In the genomic region with DNA sequence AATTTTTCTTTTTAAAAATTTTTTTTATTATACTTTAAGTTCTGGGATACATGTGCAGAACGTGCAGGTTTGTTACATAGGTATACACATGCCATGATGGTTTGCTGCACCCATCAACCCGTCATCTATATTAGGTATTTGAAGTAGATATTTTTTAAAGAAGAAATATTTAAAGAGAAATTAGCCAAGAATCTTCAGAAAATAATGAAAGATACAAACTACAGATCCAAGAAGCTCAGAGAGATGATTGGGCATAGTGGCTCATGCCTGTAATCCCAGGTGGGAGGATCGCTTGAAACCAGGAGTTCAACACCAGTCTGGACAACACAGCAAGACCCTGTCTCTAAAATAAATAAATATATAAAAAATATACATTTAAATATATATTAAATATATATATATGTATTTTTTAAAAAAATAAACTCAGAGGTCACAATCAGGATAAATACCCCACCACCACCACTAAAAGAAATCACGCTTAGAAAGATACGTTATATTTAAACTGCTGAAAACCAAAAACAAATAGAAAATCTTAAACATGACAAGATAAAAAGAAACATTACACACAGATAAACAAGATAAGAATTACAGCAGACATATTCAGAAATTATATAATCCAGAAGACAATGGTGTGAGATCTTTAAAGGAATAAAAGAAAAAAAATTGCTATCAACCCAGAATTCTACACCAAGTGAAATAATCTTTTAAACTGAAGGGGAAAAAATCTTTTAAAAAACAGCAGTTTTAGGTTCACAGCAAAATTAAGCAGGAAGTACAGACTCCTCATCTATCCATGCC, we compare ENCODE assay signal across 33 cellular contexts. TPM values are rescaled to one million over a fixed set of nuclear protein-coding genes. Genes with fewer than 3 reads are reported as not detected.
"Had no signal": no experiment of that assay in that cellular context is flagged by ENCODE, and none has a peak within 500 bp of the region (broad histone marks: within the 10 kb centered on the region; RNA-seq: fewer than 3 reads in every experiment).

No MANE protein-coding gene starts in this region.

- DNase-seq: stimulated activated CD4-positive, alpha-beta T cell treated with anti-CD3 and anti-CD28 coated beads, Interleukin-2, amount 100 ng/mL, for 48 hours; stimulated activated CD4-positive, alpha-beta T cell treated with anti-CD3 and anti-CD28 coated beads, Interleukin-4, amount 100 ng/mL, for 1 hour; stimulated activated CD4-positive, alpha-beta T cell treated with anti-CD3 and anti-CD28 coated beads, Interleukin-4, amount 100 ng/mL, for 24 hours; stimulated activated CD4-positive, alpha-beta T cell treated with anti-CD3 and anti-CD28 coated beads, Interleukin-4, amount 100 ng/mL, for 4 hours; stimulated activated CD8-positive, alpha-beta memory T cell treated with anti-CD3 and anti-CD28 coated beads, Interleukin-4, amount 100 ng/mL, for 48 hours; stimulated activated naive B cell treated with anti-CD40 and anti-IgM and Interleukin-4, amounts not matched to agents 10 μg/mL and 1 μg/mL and 100 μg/mL, for 72 hours; stimulated activated naive CD4-positive, alpha-beta T cell; stimulated activated naive CD4-positive, alpha-beta T cell treated with Interleukin-2 at 50 U/mL for 16 hours; stimulated activated naive CD8-positive, alpha-beta T cell treated with anti-CD3 and anti-CD28 coated beads, Interleukin-15, amount 100 ng/mL, for 72 hours; stimulated activated naive CD8-positive, alpha-beta T cell treated with anti-CD3 and anti-CD28 coated beads, Interleukin-15, Interleukin-2, amounts not matched to agents 100 U/mL and 50 U/mL, for 24 hours; stomach; substantia nigra; testis; thyroid gland; tibial artery; transverse colon; trophoblast cell; upper lobe of left lung; upper lobe of right lung; uterus had no signal

- H3K36me3 Mint-ChIP-seq: stimulated activated effector memory CD8-positive, alpha-beta T cell treated with anti-CD3 and anti-CD28 coated beads, Interleukin-12 subunit alpha, Interleukin-12 subunit beta, amount 100 ng/mL, for 72 hours; type B pancreatic cell had no signal

- H3K4me3 Mint-ChIP-seq: stimulated activated effector memory CD8-positive, alpha-beta T cell treated with anti-CD3 and anti-CD28 coated beads, Interleukin-12 subunit alpha, Interleukin-12 subunit beta, amount 100 ng/mL, for 72 hours; stimulated activated memory B cell treated with anti-CD40 and anti-IgM and Interleukin-4, amounts not matched to agents 10 μg/mL and 1 μg/mL and 100 μg/mL, for 72 hours; stimulated activated naive B cell treated with anti-CD40 and anti-IgM and Interleukin-4, amounts not matched to agents 10 μg/mL and 1 μg/mL and 100 μg/mL, for 72 hours; stimulated activated naive CD8-positive, alpha-beta T cell treated with anti-CD3 and anti-CD28 coated beads, Interleukin-15, amount 100 ng/mL, for 72 hours; stimulated activated naive CD8-positive, alpha-beta T cell treated with anti-CD3 and anti-CD28 coated beads, Interleukin-15, Interleukin-2, amounts not matched to agents 100 ng/mL and 50 ng/mL, for 24 hours; type B pancreatic cell had no signal

- ATAC-seq: stimulated activated effector memory CD8-positive, alpha-beta T cell treated with anti-CD3 and anti-CD28 coated beads, Interleukin-12 subunit alpha, Interleukin-12 subunit beta, amount 100 ng/mL, for 72 hours; stimulated activated memory B cell treated with anti-CD40 and anti-IgM and Interleukin-4, amounts not matched to agents 10 μg/mL and 1 μg/mL and 100 μg/mL, for 72 hours; stimulated activated naive B cell treated with anti-CD40 and anti-IgM and Interleukin-4, amounts not matched to agents 10 μg/mL and 1 μg/mL and 100 μg/mL, for 72 hours; stimulated activated naive CD8-positive, alpha-beta T cell treated with anti-CD3 and anti-CD28 coated beads, Interleukin-15, amount 100 ng/mL, for 72 hours; stimulated activated naive CD8-positive, alpha-beta T cell treated with anti-CD3 and anti-CD28 coated beads, Interleukin-15, Interleukin-2, amounts not matched to agents 100 U/mL and 50 U/mL, for 24 hours; upper lobe of right lung had no signal

- FAIRE-seq: urothelium cell line had no signal

- H3K27ac ChIP-seq: stomach, suprapubic skin, testis, thoracic aorta, thyroid gland, tibial artery, tibial nerve, transverse colon, upper lobe of left lung, upper lobe of right lung, uterus, vagina had no signal

- H3K27me3 ChIP-seq: suprapubic skin, testis, thyroid gland, tibial artery, tibial nerve, transverse colon, upper lobe of left lung, upper lobe of right lung, uterus, vagina had no signal

- H3K4me1 ChIP-seq: stomach, suprapubic skin, testis, thyroid gland, tibial artery, tibial nerve, transverse colon, upper lobe of left lung, upper lobe of right lung, uterus, vagina had no signal

- H3K36me3 ChIP-seq: stomach, suprapubic skin, thoracic aorta, thyroid gland, tibial artery, tibial nerve, transverse colon, upper lobe of left lung, upper lobe of right lung, uterus, vagina had no signal

- H3K4me3 ChIP-seq: stomach, suprapubic skin, testis, thoracic aorta, thyroid gland, tibial artery, tibial nerve, transverse colon, upper lobe of left lung, upper lobe of right lung, uterus, vagina had no signal

- H3K27me3 Mint-ChIP-seq: stimulated activated memory B cell treated with anti-CD40 and anti-IgM and Interleukin-4, amounts not matched to agents 10 μg/mL and 1 μg/mL and 100 μg/mL, for 72 hours had no signal

- H3K9me3 ChIP-seq: testis, thoracic aorta, thyroid gland, transverse colon, uterus, vagina had no signal

- H3K27ac Mint-ChIP-seq: stimulated activated effector memory CD8-positive, alpha-beta T cell treated with anti-CD3 and anti-CD28 coated beads, Interleukin-12 subunit alpha, Interleukin-12 subunit beta, amount 100 ng/mL, for 72 hours; stimulated activated memory B cell treated with anti-CD40 and anti-IgM and Interleukin-4, amounts not matched to agents 10 μg/mL and 1 μg/mL and 100 μg/mL, for 72 hours; stimulated activated naive B cell treated with anti-CD40 and anti-IgM and Interleukin-4, amounts not matched to agents 10 μg/mL and 1 μg/mL and 100 μg/mL, for 72 hours; stimulated activated naive CD8-positive, alpha-beta T cell treated with anti-CD3 and anti-CD28 coated beads, Interleukin-15, amount 100 ng/mL, for 72 hours; stimulated activated naive CD8-positive, alpha-beta T cell treated with anti-CD3 and anti-CD28 coated beads, Interleukin-15, Interleukin-2, amounts not matched to agents 100 ng/mL and 50 ng/mL, for 24 hours; type B pancreatic cell had no signal

RNA-seq across cellular contexts. Expression of a gene that starts 57.5 kb away (rescaled TPM):
- total RNA-seq: stomach, subcutaneous adipose tissue, suprapubic skin, temporal lobe, testis, thoracic aorta, thyroid gland, tibial nerve, transverse colon, ureter, urinary bladder, uterus, vagina had no signal
- polyA plus RNA-seq: stomach, urinary bladder had no signal
